8 cellular contexts compared by ENCODE assay signal in the genomic region with DNA sequence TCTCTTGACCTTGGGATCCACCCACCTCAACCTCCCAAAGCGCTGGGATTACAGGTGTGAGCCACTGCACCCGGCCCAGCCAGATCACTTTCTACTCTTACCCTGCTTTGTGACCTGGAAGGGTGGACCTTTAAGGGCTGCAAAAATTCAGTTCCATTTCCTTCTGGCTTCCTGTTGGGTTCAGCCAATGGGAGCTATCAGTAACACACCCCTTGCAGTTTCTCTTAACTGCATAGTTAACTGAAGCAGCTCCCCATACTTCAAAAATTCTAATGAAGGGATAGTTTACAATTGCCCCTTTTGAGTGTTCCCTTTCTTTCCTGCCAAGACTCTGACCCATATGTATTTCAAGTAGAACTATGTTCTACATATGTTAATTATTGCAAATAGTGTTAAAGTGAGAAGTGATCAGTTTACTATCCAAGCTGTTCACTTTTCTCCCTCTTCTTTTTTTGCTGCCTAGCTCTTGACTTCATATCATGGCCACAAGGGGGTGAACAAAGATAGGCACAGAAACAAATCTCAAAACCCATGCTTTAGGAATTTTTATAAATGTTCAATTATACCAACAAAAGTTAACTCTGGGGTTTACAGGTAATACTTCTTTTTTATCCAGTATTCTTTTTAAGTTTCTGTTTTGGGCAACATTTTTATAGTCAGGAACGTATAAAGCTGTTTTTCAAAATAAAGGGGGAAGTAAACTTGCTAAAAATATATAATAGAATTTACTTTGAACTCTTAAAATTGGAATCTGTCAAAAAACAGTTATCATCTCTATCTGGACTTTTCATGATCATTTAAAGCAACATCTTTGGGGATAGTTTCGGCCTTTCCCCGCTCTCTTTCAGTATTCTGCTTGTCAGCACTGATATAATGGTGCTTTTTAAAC. TPM values are rescaled to one million over a fixed set of nuclear protein-coding genes. Genes with fewer than 3 reads are reported as not detected.
DNase-seq lines count a peak whose midpoint lies in the region; ATAC-seq and TF ChIP-seq lines count a peak whose summit lies in the region.

No MANE protein-coding gene starts in this region.

- CTCF ChIA-PET in activated CD8-positive, alpha-beta T cell treated with anti-CD3 and anti-CD28 coated beads for 36 hours (lab: Charles Lee): interaction anchor here (0.6 to 8.5 kb wide), 28 partner anchors 9 to 501 kb away, joined by 3 to 69 read pairs (median 4); partner anchors contain the start of genes KATNBL1 and LPCAT4

- TF ChIP-seq CTCF in activated CD8-positive, alpha-beta T cell treated with anti-CD3 and anti-CD28 coated beads for 36 hours (IDR thresholded peaks at IDR 0.05): peak; percentile 71

- POLR2A ChIA-PET in activated CD8-positive, alpha-beta T cell treated with anti-CD3 and anti-CD28 coated beads for 36 hours (lab: Charles Lee): no interaction called here

- H3K4me3 Mint-ChIP-seq in activated CD8-positive, alpha-beta T cell treated with anti-CD3 and anti-CD28 coated beads for 36 hours: no peak overlapping the region

- H3K27ac Mint-ChIP-seq in activated CD8-positive, alpha-beta T cell treated with anti-CD3 and anti-CD28 coated beads for 36 hours: no peak overlapping the region

- no peaks in the 10 kb centered on the region for H3K4me1 Mint-ChIP-seq in activated CD8-positive, alpha-beta T cell treated with anti-CD3 and anti-CD28 coated beads for 36 hours (ENCODE audit: low read depth)

- H3K27me3 Mint-ChIP-seq in activated CD8-positive, alpha-beta T cell treated with anti-CD3 and anti-CD28 coated beads for 36 hours: no peaks in the 10 kb centered on the region

- intact Hi-C loops in activated CD8-positive, alpha-beta T cell treated with anti-CD3 and anti-CD28 coated beads for 36 hours (cut with micrococcal nuclease): loop anchor here (1.0 kb wide), 1 partner anchor 100 kb away; the partner anchor contains the start of gene KATNBL1
- intact Hi-C loops in left colon (cut with DNase I, micrococcal nuclease): no loop called here

- no peak for ATAC-seq in activated CD8-positive, alpha-beta T cell treated with anti-CD3 and anti-CD28 coated beads for 36 hours
- ATAC-seq in left colon (peak; percentile 44), HG03354 (IDR thresholded peaks at IDR 0.05; ENCODE audit: poor library complexity, severe bottlenecking, unreplicated experiment) (no peak), HG02885 (IDR thresholded peaks at IDR 0.05; ENCODE audit: poor library complexity, unreplicated experiment) (no peak)

- DNase-seq in NCI-H82 (lab: John Stamatoyannopoulos, UW): peak; percentile 65
- no peak for DNase-seq in NCI-H82 treated with DMSO at 0.1 percent for 48 hours (lab: John Stamatoyannopoulos, UW; ENCODE audit: unreplicated experiment)
- peak; percentile 22 to 56 for DNase-seq in Kasumi-1 (lab: John Stamatoyannopoulos, UW)
- DNase-seq in activated CD8-positive, alpha-beta T cell treated with anti-CD3 and anti-CD28 coated beads for 36 hours: peak; percentile 15
- DNase-seq in left colon: no peak
- no peak for DNase-seq in GM19240 (ENCODE audit: insufficient read length, low spot score)

- peaks cover 1% of the 10 kb centered on the region for H3K9me3 Mint-ChIP-seq in activated CD8-positive, alpha-beta T cell treated with anti-CD3 and anti-CD28 coated beads for 36 hours

- H3K36me3 Mint-ChIP-seq in activated CD8-positive, alpha-beta T cell treated with anti-CD3 and anti-CD28 coated beads for 36 hours (ENCODE audit: low read depth): peaks cover 6% of the 10 kb centered on the region

RNA-seq across cellular contexts. Expression of gene PGBD4, which starts 8.1 kb away (rescaled TPM):
- total RNA-seq in activated CD8-positive, alpha-beta T cell treated with anti-CD3 and anti-CD28 coated beads for 36 hours: 1 to 10 TPM; 2.6 to 2.7 TPM
- 1 to 10 TPM; 1.3 to 1.4 TPM for total RNA-seq in left colon

RNA-seq across cellular contexts. Expression of gene EMC7, which starts 8.4 kb away (rescaled TPM):
- total RNA-seq in activated CD8-positive, alpha-beta T cell treated with anti-CD3 and anti-CD28 coated beads for 36 hours: 10 to 100 TPM; 45.0 to 49.9 TPM
- total RNA-seq in left colon: 10 to 100 TPM; 66.3 to 67.4 TPM

Comparison
In these comparisons a context has a peak if more than half of its experiments do, and no peak if none do; other contexts are left out.
1. DNase-seq: peak in NCI-H82 (single experiment), Kasumi-1 (2 of 2) and activated CD8-positive, alpha-beta T cell treated with anti-CD3 and anti-CD28 coated beads for 36 hours (single experiment); none in NCI-H82 treated with DMSO at 0.1 percent for 48 hours (single experiment), left colon (0 of 2) and GM19240 (single experiment).